ENCODE assay signal across 25 cellular contexts in genomic region chr13:46521486-46521885, GRCh38. TPM values are rescaled to one million over a fixed set of nuclear protein-coding genes. Genes with fewer than 3 reads are reported as not detected.
DNase-seq lines count a peak whose midpoint lies in the region; ATAC-seq, FAIRE-seq and TF ChIP-seq lines count a peak whose summit lies in the region.
"Had no signal": no experiment of that assay in that cellular context is flagged by ENCODE, and none has a peak within 500 bp of the region (broad histone marks: within the 10 kb centered on the region; RNA-seq: fewer than 3 reads in every experiment).

No MANE protein-coding gene starts in this region.

- no peak for TF ChIP-seq CTCF in HepG2 (CRISPR knock-in tag; IDR thresholded peaks at IDR 0.05)
- no peak for TF ChIP-seq CTCF in right lobe of liver (IDR thresholded peaks at IDR 0.05)
- TF ChIP-seq CTCF in endothelial cell (IDR thresholded peaks at IDR 0.05; ENCODE audit: unreplicated experiment): no peak

- H3K27ac ChIP-seq in HepG2 (ENCODE audit: extremely low read length, insufficient read depth, low read length) (no peak overlapping the region), right lobe of liver (no peak overlapping the region), subcutaneous abdominal adipose tissue (ENCODE audit: low read depth, low read length) (peak overlapping the region; percentile 7)
- H3K27ac ChIP-seq: 22Rv1, BLaER1, C4-2B had no signal

- DNase-seq in NCI-H82 (lab: John Stamatoyannopoulos, UW) (peak; percentile 72), NCI-H82 treated with DMSO at 0.1 percent for 48 hours (lab: John Stamatoyannopoulos, UW; ENCODE audit: unreplicated experiment) (no peak), HepG2 (ENCODE audit: low spot score) (no peak), right lobe of liver (no peak), endothelial cell (ENCODE audit: low spot score) (no peak), Kasumi-1 (lab: John Stamatoyannopoulos, UW) (no peak)
- DNase-seq: Caco-2; CD4-positive, CD25-positive, alpha-beta regulatory T cell; CD8-positive, alpha-beta T cell; DMS153; DND-41; GOT3; HFFc6 had no signal

- intact Hi-C loops in HepG2 (cut with micrococcal nuclease; ENCODE audit: unreplicated experiment) (no loop called here), right lobe of liver (cut with DNase I) (no loop called here)

- no peak overlapping the region for H2AFZ ChIP-seq in HepG2 (ENCODE audit: low read length)

- H3K9ac ChIP-seq in HepG2 (ENCODE audit: insufficient read depth, low read depth, low read length) (no peak overlapping the region), subcutaneous abdominal adipose tissue (ENCODE audit: low read length in 5 of 5) (no peak overlapping the region)
- H3K9ac ChIP-seq: BLaER1 had no signal

- H3K36me3 ChIP-seq in HepG2 (replicated peaks in 1 of 2; ENCODE audit: control insufficient read depth in 1 of 2, insufficient read depth in 2 of 2, low read length in 2 of 2) (no peaks in the 10 kb centered on the region), right lobe of liver (no peaks in the 10 kb centered on the region), subcutaneous abdominal adipose tissue (ENCODE audit: control insufficient read depth in 5 of 5, insufficient read depth in 5 of 5, low read length in 5 of 5) (no peaks in the 10 kb centered on the region)
- H3K36me3 ChIP-seq: BLaER1, HAP-1 had no signal

- H3K36me3 Mint-ChIP-seq in endothelial cell (ENCODE audit: low read depth, unreplicated experiment): no peaks in the 10 kb centered on the region
- H3K36me3 Mint-ChIP-seq: CD4-positive, CD25-positive, alpha-beta regulatory T cell; CD8-positive, alpha-beta T cell had no signal

- no peaks in the 10 kb centered on the region for H3K9me3 Mint-ChIP-seq in endothelial cell (ENCODE audit: unreplicated experiment)
- H3K9me3 Mint-ChIP-seq: HFFc6 had no signal

- no peaks in the 10 kb centered on the region for H4K20me1 ChIP-seq in HepG2 (ENCODE audit: insufficient read depth, low read length)
- H4K20me1 ChIP-seq: BLaER1 had no signal

- no peaks in the 10 kb centered on the region for H3K27me3 Mint-ChIP-seq in endothelial cell (ENCODE audit: unreplicated experiment)

- no TSS peak for BruUV-seq in HepG2 (replicated peaks; lab: Mats Ljungman, UMichigan)

- H3K4me3 Mint-ChIP-seq in endothelial cell (ENCODE audit: unreplicated experiment): no peak overlapping the region
- H3K4me3 Mint-ChIP-seq: B cell; CD4-positive, CD25-positive, alpha-beta regulatory T cell; CD8-positive, alpha-beta T cell; HFFc6 had no signal

- H3K4me1 ChIP-seq in HepG2 (ENCODE audit: insufficient read depth, low read length): no peaks in the 10 kb centered on the region
- no peaks in the 10 kb centered on the region for H3K4me1 ChIP-seq in right lobe of liver
- H3K4me1 ChIP-seq in subcutaneous abdominal adipose tissue (ENCODE audit: control insufficient read depth in 5 of 5, insufficient read depth in 5 of 5, low read length in 5 of 5): peaks cover 0 to 47% (median 5%) of the 10 kb centered on the region in 5 donors
- H3K4me1 ChIP-seq: BLaER1, HAP-1 had no signal

- ATAC-seq in HepG2 (no peak), right lobe of liver (no peak), HG02678 (IDR thresholded peaks at IDR 0.05; ENCODE audit: unreplicated experiment) (no peak)
- ATAC-seq: CD8-positive, alpha-beta T cell had no signal

- no peaks in the 10 kb centered on the region for H3K79me2 ChIP-seq in HepG2 (ENCODE audit: insufficient read depth, low read length)

- WGBS in HepG2 (ENCODE audit: low lambda C conversion rate): 26% methylated on average over 3 of the region's 3 CpGs
- 58% methylated on average over 3 of the region's 3 CpGs for WGBS in right lobe of liver (ENCODE audit: insufficient coverage, low coverage, low lambda C conversion rate, missing lambda C conversion rate)

- H3K9me3 ChIP-seq in HepG2 (ENCODE audit: low read length) (peaks cover 8% of the 10 kb centered on the region), right lobe of liver (no peaks in the 10 kb centered on the region), subcutaneous abdominal adipose tissue (ENCODE audit: control insufficient read depth in 5 of 5, low read length in 5 of 5) (peaks cover 2 to 7% (median 4%) of the 10 kb centered on the region in 5 donors)

- no peaks in the 10 kb centered on the region; a peak in 2 of 5 replicates for H3K27me3 ChIP-seq in HepG2 (ENCODE audit: control insufficient read depth in 1 of 2, insufficient read depth in 2 of 2, low read length in 2 of 2)
- no peaks in the 10 kb centered on the region for H3K27me3 ChIP-seq in right lobe of liver
- no peaks in the 10 kb centered on the region for H3K27me3 ChIP-seq in subcutaneous abdominal adipose tissue (ENCODE audit: control insufficient read depth in 5 of 5, insufficient read depth in 4 of 5, low read length in 5 of 5)
- H3K27me3 ChIP-seq: BLaER1 had no signal

- no peak for TF ChIP-seq RAD21 in HepG2 (CRISPR knock-in tag; IDR thresholded peaks at IDR 0.05)

- no peak for FAIRE-seq in HepG2 (lab: Jason Lieb, UNC)
- FAIRE-seq: A204.1, G401.6, GM12892, GM19239, H54 had no signal

- in situ Hi-C loops in HepG2 (cut with HindIII; ENCODE audit: extremely low pct_ligation_motif_present, low pct_unique_long_range_greater_than_20kb): no loop called here

- peaks cover 50% of the 10 kb centered on the region for H3K4me1 Mint-ChIP-seq in endothelial cell (ENCODE audit: unreplicated experiment)
- H3K4me1 Mint-ChIP-seq: B cell; CD4-positive, CD25-positive, alpha-beta regulatory T cell had no signal

- no peak for TF ChIP-seq POLR2A in HepG2 (IDR thresholded peaks at IDR 0.05; ENCODE audit: insufficient read depth in 1 of 2, low read depth in 2 of 2, low read length in 2 of 2)
- no peak for TF ChIP-seq POLR2A in right lobe of liver (IDR thresholded peaks at IDR 0.05)

- TF ChIP-seq EP300 in HepG2 (IDR thresholded peaks at IDR 0.05; ENCODE audit: low read depth in 2 of 2, low read length in 2 of 2) (no peak), HepG2 (CRISPR knock-in tag; IDR thresholded peaks at IDR 0.05; ENCODE audit: borderline replicate concordance) (no peak)

- H3K4me3 ChIP-seq in HepG2 (replicated peaks in 1 of 3; ENCODE audit: insufficient read depth in 1 of 3, low read depth in 2 of 3, low read length in 3 of 3): no peak overlapping the region
- no peak overlapping the region for H3K4me3 ChIP-seq in right lobe of liver
- no peak overlapping the region for H3K4me3 ChIP-seq in subcutaneous abdominal adipose tissue (ENCODE audit: low read depth in 1 of 5, low read length in 5 of 5)
- H3K4me3 ChIP-seq: BLaER1, HAP-1 had no signal

- no peak overlapping the region for H3K4me2 ChIP-seq in HepG2 (ENCODE audit: low read depth, low read length)
- H3K4me2 ChIP-seq: BLaER1 had no signal

- H3K27ac Mint-ChIP-seq in endothelial cell (ENCODE audit: unreplicated experiment): peak overlapping the region; percentile 24
- H3K27ac Mint-ChIP-seq: B cell; CD4-positive, CD25-positive, alpha-beta regulatory T cell; CD8-positive, alpha-beta T cell; HFFc6 had no signal

- CTCF ChIA-PET in HepG2 (lab: Yijun Ruan, JAX; ENCODE audit: low intra/inter-chr PET ratio, low total read pairs): no interaction called here

- POLR2A ChIA-PET in HepG2 (lab: Yijun Ruan, JAX): no interaction called here

TF ChIP-seq in HepG2, 621 proteins besides CTCF, POLR2A, EP300 and RAD21:
- TF ChIP-seq ZNF12 (CRISPR knock-in tag; IDR thresholded peaks at IDR 0.05): peak; percentile 97
- no peak for TF ChIP-seq ATM (IDR thresholded peaks at IDR 0.05; ENCODE audit: borderline replicate concordance)
TF ChIP-seq in HepG2: peak in this region for 1.

RNA-seq across cellular contexts. Expression of gene LRCH1, which starts 31.5 kb away (rescaled TPM):
- total RNA-seq in HepG2 (2016; rRNA removed; fragmentation: Illumina TruSeq; extraction: Trizol) (4.1 and 6.6 TPM in 2 replicates), right lobe of liver (1 to 10 TPM; 5.4 to 9.6 (median 7.7) TPM), endothelial cell (ENCODE audit: unreplicated experiment) (45.6 TPM)
- total RNA-seq in HepG2 (2016; cell fraction: cytosol; rRNA removed; fragmentation: Illumina TruSeq; extraction: Trizol; ENCODE audit: low read depth): 2.2 and 2.4 TPM in 2 replicates
- total RNA-seq in HepG2 (2016; cell fraction: insoluble cytoplasmic fraction; rRNA removed; fragmentation: Illumina TruSeq; extraction: Trizol): 4.2 and 6.0 TPM in 2 replicates
- 3.5 and 3.9 TPM in 2 replicates for total RNA-seq in HepG2 (2016; cell fraction: membrane; rRNA removed; fragmentation: Illumina TruSeq; extraction: Trizol)
- total RNA-seq in HepG2 (2016; cell fraction: nucleus; rRNA removed; fragmentation: Illumina TruSeq; extraction: Trizol): 10.2 and 12.6 TPM in 2 replicates
- 9.2 and 12.6 TPM in 2 replicates for polyA plus RNA-seq in HepG2 (2011; rRNA removed)
- 4.7 and 5.6 TPM in 2 replicates for polyA plus RNA-seq in HepG2 (2011; cell fraction: cytosol; rRNA removed)
- 9.3 and 10.3 TPM in 2 replicates for polyA plus RNA-seq in HepG2 (2011; cell fraction: nucleus; rRNA removed)
- 7.8 and 9.2 TPM in 2 replicates for polyA plus RNA-seq in HepG2 (2012)
- polyA plus RNA-seq in HepG2 (2016; cell fraction: cytosol; fragmentation: Illumina TruSeq; extraction: Trizol; ENCODE audit: low read depth): 0.29 and 0.41 TPM in 2 replicates
- polyA plus RNA-seq in HepG2 (2016; cell fraction: insoluble cytoplasmic fraction; fragmentation: Illumina TruSeq; extraction: Trizol; ENCODE audit: low read depth): 6.5 and 7.8 TPM in 2 replicates
- polyA plus RNA-seq in HepG2 (2016; cell fraction: membrane; fragmentation: Illumina TruSeq; extraction: Trizol; ENCODE audit: low read depth): 1.3 and 1.7 TPM in 2 replicates
- polyA plus RNA-seq in HepG2 (2016; cell fraction: nucleus; fragmentation: Illumina TruSeq; extraction: Trizol; ENCODE audit: insufficient read depth, low read depth): 9.3 TPM in 2 replicates
- polyA minus RNA-seq in HepG2 (2011; rRNA and poly(A)+ RNA removed; ENCODE audit: low replicate concordance): 10.6 and 13.7 TPM in 2 replicates
- polyA minus RNA-seq in HepG2 (2011; cell fraction: cytosol; rRNA and poly(A)+ RNA removed): 8.0 and 9.5 TPM in 2 replicates
- polyA minus RNA-seq in HepG2 (2011; cell fraction: nucleus; rRNA and poly(A)+ RNA removed): 54.5 and 56.4 TPM in 2 replicates
